In genomic region chr18:50128506-50129271, GRCh38 we compare ENCODE assay signal across 1 cellular context.
TF ChIP-seq lines count a peak whose summit lies in the region.

No MANE protein-coding gene starts in this region.

TF ChIP-seq in GM12878, 131 proteins besides CTCF, POLR2A, EP300 and RAD21 (continued from another document):
- TF ChIP-seq, protein P1, sequence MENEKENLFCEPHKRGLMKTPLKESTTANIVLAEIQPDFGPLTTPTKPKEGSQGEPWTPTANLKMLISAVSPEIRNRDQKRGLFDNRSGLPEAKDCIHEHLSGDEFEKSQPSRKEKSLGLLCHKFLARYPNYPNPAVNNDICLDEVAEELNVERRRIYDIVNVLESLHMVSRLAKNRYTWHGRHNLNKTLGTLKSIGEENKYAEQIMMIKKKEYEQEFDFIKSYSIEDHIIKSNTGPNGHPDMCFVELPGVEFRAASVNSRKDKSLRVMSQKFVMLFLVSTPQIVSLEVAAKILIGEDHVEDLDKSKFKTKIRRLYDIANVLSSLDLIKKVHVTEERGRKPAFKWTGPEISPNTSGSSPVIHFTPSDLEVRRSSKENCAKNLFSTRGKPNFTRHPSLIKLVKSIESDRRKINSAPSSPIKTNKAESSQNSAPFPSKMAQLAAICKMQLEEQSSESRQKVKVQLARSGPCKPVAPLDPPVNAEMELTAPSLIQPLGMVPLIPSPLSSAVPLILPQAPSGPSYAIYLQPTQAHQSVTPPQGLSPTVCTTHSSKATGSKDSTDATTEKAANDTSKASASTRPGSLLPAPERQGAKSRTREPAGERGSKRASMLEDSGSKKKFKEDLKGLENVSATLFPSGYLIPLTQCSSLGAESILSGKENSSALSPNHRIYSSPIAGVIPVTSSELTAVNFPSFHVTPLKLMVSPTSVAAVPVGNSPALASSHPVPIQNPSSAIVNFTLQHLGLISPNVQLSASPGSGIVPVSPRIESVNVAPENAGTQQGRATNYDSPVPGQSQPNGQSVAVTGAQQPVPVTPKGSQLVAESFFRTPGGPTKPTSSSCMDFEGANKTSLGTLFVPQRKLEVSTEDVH (IDR thresholded peaks at IDR 0.05; ENCODE audit: low read depth, partially characterized antibody) = no peak
- TF ChIP-seq MEF2B (IDR thresholded peaks at IDR 0.05; ENCODE audit: partially characterized antibody, poor library complexity, severe bottlenecking) = peak; percentile 29
- TF ChIP-seq, protein P2, sequence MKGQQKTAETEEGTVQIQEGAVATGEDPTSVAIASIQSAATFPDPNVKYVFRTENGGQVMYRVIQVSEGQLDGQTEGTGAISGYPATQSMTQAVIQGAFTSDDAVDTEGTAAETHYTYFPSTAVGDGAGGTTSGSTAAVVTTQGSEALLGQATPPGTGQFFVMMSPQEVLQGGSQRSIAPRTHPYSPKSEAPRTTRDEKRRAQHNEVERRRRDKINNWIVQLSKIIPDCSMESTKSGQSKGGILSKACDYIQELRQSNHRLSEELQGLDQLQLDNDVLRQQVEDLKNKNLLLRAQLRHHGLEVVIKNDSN (IDR thresholded peaks at IDR 0.05; ENCODE audit: borderline replicate concordance, extremely low read length, insufficient read depth, low read depth, low read length) = no peak
- no peak for TF ChIP-seq MTA3 (IDR thresholded peaks at IDR 0.05; ENCODE audit: borderline replicate concordance, low read length)
- TF ChIP-seq MYB (IDR thresholded peaks at IDR 0.05; ENCODE audit: borderline replicate concordance, low read depth, low read length) = no peak
- peak; percentile 73 for TF ChIP-seq IKZF1 (conservative IDR thresholded peaks at IDR 0.05)
- no peak for TF ChIP-seq YY1 (IDR thresholded peaks at IDR 0.05; ENCODE audit: low read depth, low read length)
- peak; percentile 54 for TF ChIP-seq PKNOX1 (IDR thresholded peaks at IDR 0.05)
- no peak for TF ChIP-seq EZH2 (IDR thresholded peaks at IDR 0.05; ENCODE audit: borderline replicate concordance, control insufficient read depth, low read depth, low read length)
- TF ChIP-seq, protein P3, sequence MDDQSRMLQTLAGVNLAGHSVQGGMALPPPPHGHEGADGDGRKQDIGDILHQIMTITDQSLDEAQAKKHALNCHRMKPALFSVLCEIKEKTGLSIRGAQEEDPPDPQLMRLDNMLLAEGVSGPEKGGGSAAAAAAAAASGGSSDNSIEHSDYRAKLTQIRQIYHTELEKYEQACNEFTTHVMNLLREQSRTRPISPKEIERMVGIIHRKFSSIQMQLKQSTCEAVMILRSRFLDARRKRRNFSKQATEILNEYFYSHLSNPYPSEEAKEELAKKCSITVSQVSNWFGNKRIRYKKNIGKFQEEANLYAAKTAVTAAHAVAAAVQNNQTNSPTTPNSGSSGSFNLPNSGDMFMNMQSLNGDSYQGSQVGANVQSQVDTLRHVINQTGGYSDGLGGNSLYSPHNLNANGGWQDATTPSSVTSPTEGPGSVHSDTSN (IDR thresholded peaks at IDR 0.05; ENCODE audit: insufficient replicate concordance, low read depth, low read length) = no peak
- TF ChIP-seq DPF2 (IDR thresholded peaks at IDR 0.05) = peak; percentile 70; the same call in 1 of the 2 replicates
- no peak; the same call in 1 of the 2 replicates for TF ChIP-seq GATAD2B (conservative IDR thresholded peaks at IDR 0.05; ENCODE audit: low read depth)
- no peak for TF ChIP-seq NBN (IDR thresholded peaks at IDR 0.05)
- no peak for TF ChIP-seq E2F4 (IDR thresholded peaks at IDR 0.05; ENCODE audit: low read depth, low read length)
- no peak for TF ChIP-seq CBFB (IDR thresholded peaks at IDR 0.05; ENCODE audit: low read depth)
